Comparison of ENCODE assay signal across 8 cellular contexts in the genomic region with DNA sequence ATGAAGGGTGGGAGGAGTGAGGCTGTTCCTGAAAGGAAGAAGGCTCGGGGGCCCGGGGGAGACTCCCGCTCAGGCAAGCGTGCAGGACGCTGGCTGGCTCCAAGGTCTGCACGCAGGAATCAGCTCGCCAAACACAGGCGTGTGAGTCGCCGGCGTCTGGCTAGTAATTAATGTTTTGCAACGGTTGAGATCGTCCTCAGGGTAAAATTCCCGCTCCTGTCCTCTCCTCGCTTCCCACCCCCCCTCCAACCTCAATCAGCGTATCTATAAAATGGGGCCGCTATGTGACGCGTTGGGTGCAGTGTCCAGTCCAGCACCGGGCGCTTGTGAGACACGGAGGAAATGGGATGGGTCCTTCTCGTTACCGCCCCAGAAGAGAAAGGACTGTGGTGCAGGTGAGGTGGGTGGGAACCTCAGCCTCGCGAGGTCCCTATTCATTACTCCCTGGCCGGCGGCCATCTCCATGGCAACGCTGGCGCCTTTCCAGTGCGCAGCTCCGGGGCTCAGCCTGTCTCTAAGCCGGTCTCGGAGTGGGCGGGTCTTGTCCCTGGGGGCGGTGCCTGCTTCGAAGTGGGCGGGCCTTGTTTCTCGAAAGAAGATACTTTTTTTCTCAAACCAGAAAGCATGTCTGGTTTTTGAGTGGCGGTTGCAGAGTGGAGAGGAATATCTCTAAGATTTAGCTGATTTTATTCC. TPM values are rescaled to one million over a fixed set of nuclear protein-coding genes. Genes with fewer than 3 reads are reported as not detected.
A peak's percentile ranks its signal among the peaks of the same experiment; 100 is the strongest.
DNase-seq lines count a peak whose midpoint lies in the region; ATAC-seq and TF ChIP-seq lines count a peak whose summit lies in the region.

No MANE protein-coding gene starts in this region.

- peak overlapping the region; percentile 85 for H3K27ac ChIP-seq in WERI-Rb-1
- H3K27ac ChIP-seq in breast epithelium: peak overlapping the region; percentile 58 to 71
- H3K27ac ChIP-seq in skeletal muscle tissue (ENCODE audit: low read depth, low read length): no peak overlapping the region

- ATAC-seq in GM18502 (IDR thresholded peaks at IDR 0.05; ENCODE audit: poor library complexity, unreplicated experiment): peak; percentile 89
- ATAC-seq in HG03064 (IDR thresholded peaks at IDR 0.05; ENCODE audit: low read depth, unreplicated experiment): peak; percentile 80
- no peak for ATAC-seq in GM19324 (IDR thresholded peaks at IDR 0.05; ENCODE audit: low FRiP score, unreplicated experiment)

- H3K4me1 ChIP-seq in breast epithelium (no peaks in the 10 kb centered on the region), skeletal muscle tissue (ENCODE audit: control insufficient read depth in 3 of 3, insufficient read depth in 3 of 3, low read length in 3 of 3) (peaks cover 16 to 18% (median 16%) of the 10 kb centered on the region in 3 donors)

- H3K36me3 ChIP-seq in WERI-Rb-1 (peaks cover 3% of the 10 kb centered on the region), breast epithelium (no peaks in the 10 kb centered on the region), skeletal muscle tissue (ENCODE audit: control insufficient read depth in 3 of 3, insufficient read depth in 3 of 3, low read length in 3 of 3) (peaks cover 2 to 5% (median 3%) of the 10 kb centered on the region in 3 donors)

- no peaks in the 10 kb centered on the region for H3K27me3 ChIP-seq in WERI-Rb-1 (ENCODE audit: insufficient read depth, low read depth, severe bottlenecking)
- no peaks in the 10 kb centered on the region for H3K27me3 ChIP-seq in breast epithelium
- H3K27me3 ChIP-seq in skeletal muscle tissue (ENCODE audit: control insufficient read depth in 3 of 3, insufficient read depth in 3 of 3, low read length in 3 of 3): peaks cover 2 to 19% (median 16%) of the 10 kb centered on the region in 3 donors

- TF ChIP-seq CTCF in WERI-Rb-1 (IDR thresholded peaks at IDR 0.05; ENCODE audit: low read depth, low read length) (no peak), breast epithelium (IDR thresholded peaks at IDR 0.05) (no peak)

- peak overlapping the region; percentile 63 for H3K4me3 ChIP-seq in WERI-Rb-1 (ENCODE audit: low read depth, low read length)
- H3K4me3 ChIP-seq in breast epithelium: peak overlapping the region; percentile 6 to 62 (median 52)
- H3K4me3 ChIP-seq in skeletal muscle tissue (ENCODE audit: low read length in 3 of 3): peak overlapping the region; percentile 33 to 68 (median 54)

- TF ChIP-seq POLR2A in breast epithelium (IDR thresholded peaks at IDR 0.05): no peak

- H3K9me3 ChIP-seq in WERI-Rb-1 (ENCODE audit: severe bottlenecking): no peaks in the 10 kb centered on the region
- H3K9me3 ChIP-seq in breast epithelium: no peaks in the 10 kb centered on the region
- no peaks in the 10 kb centered on the region for H3K9me3 ChIP-seq in skeletal muscle tissue (ENCODE audit: control insufficient read depth in 3 of 3, low read length in 3 of 3)

- DNase-seq in NCI-H2171 (lab: John Stamatoyannopoulos, UW) (peak; percentile 85), WERI-Rb-1 (peak; percentile 96), breast epithelium (ENCODE audit: low spot score in 2 of 2) (peak; percentile 95 to 98), iPS-NIHi11 (ENCODE audit: low spot score) (peak; percentile 95)

- H3K9ac ChIP-seq in skeletal muscle tissue (ENCODE audit: low read depth in 1 of 3, low read length in 3 of 3): peak overlapping the region in 1 of 3 donors; percentile 40

- intact Hi-C loops in breast epithelium (cut with DNase I; ENCODE audit: low total_unique reads): loop anchor here (1.0 kb wide), 2 partner anchors 9 to 41 kb away; no protein-coding TSS in a partner anchor

RNA-seq across cellular contexts. Expression of a gene that starts 6.5 kb away (rescaled TPM):
- total RNA-seq in breast epithelium (1 to 10 TPM; 1.6 to 2.3 (median 1.6) TPM), skeletal muscle tissue (1.6 TPM)

RNA-seq across cellular contexts. Expression of a gene that starts 12.2 kb away (rescaled TPM):
- total RNA-seq in breast epithelium: 1 to 10 TPM; 3.7 to 7.5 (median 6.1) TPM
- under 0.01 TPM for total RNA-seq in skeletal muscle tissue

RNA-seq across cellular contexts. Expression of a gene that starts 13.0 kb away (rescaled TPM):
- total RNA-seq in breast epithelium: 10 to 100 TPM; 22.3 to 25.6 (median 25.4) TPM
- total RNA-seq in skeletal muscle tissue: 4.7 TPM

RNA-seq across cellular contexts. Expression of a gene that starts 18.3 kb away (rescaled TPM):
- total RNA-seq in breast epithelium: 1 to 10 TPM; 3.2 to 5.0 (median 3.9) TPM
- 1.0 TPM for total RNA-seq in skeletal muscle tissue

RNA-seq across cellular contexts. Expression of a gene that starts 37.2 kb away (rescaled TPM):
- total RNA-seq in breast epithelium (1 to 10 TPM; 2.6 to 6.7 (median 4.9) TPM), skeletal muscle tissue (8.9 TPM)
